In the genomic region with DNA sequence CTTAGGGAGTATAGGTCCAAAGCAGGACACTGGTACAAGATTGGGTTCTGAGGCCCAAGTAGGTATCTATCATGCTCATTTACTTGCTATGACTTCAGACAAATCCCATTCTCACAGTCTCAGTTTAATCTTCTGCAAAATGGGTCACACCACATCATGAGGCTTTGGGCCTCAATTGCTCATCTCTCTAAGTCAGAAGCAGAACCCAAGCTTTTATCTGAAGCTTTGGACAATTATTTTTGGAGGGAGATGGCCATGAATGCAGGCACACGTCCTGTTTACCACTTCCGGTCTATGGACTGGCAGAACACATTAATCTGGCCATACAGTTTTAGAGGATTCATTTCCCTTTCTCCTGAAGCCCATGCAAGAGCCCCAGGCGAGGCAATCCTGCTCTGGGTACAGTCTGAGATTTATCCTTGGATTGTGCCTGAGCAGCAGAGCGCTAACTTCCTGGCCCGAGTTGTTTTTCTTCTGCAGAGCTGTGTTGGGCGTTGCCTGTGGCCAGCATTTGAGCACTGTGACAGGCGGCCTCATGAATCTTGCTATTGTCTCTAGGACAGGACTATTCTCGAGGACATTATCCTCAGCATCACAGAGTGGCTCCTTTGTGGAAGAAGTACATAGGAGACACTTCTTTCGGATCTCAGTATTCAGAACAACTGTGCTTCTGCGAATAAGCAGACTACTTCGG, we compare ENCODE assay signal across 19 cellular contexts. TPM values are rescaled to one million over a fixed set of nuclear protein-coding genes. Genes with fewer than 3 reads are reported as not detected.
DNase-seq lines count a peak whose midpoint lies in the region; ATAC-seq, FAIRE-seq and TF ChIP-seq lines count a peak whose summit lies in the region.
"Had no signal": no experiment of that assay in that cellular context is flagged by ENCODE, and none has a peak within 500 bp of the region (broad histone marks: within the 10 kb centered on the region; RNA-seq: fewer than 3 reads in every experiment).

No MANE protein-coding gene starts in this region.

- H3K9me3 Mint-ChIP-seq in nephron progenitor cell, result peaks cover 6% of the 10 kb centered on the region

- peaks cover 2% of the 10 kb centered on the region for H3K27me3 Mint-ChIP-seq in nephron progenitor cell (ENCODE audit: low read depth, poor library complexity)

- H3K36me3 ChIP-seq in heart left ventricle, result peaks cover 0 to 8% (median 0%) of the 10 kb centered on the region in 9 donors
- peaks cover 0 to 15% (median 0%) of the 10 kb centered on the region in 9 donors for H3K36me3 ChIP-seq in heart right ventricle
- H3K36me3 ChIP-seq in upper lobe of right lung, result no peaks in the 10 kb centered on the region
- H3K36me3 ChIP-seq: adrenal gland, pancreas, SJCRH30 had no signal

- no peak overlapping the region for H3K4me3 ChIP-seq in heart left ventricle
- no peak overlapping the region for H3K4me3 ChIP-seq in heart right ventricle
- no peak overlapping the region for H3K4me3 ChIP-seq in upper lobe of right lung
- H3K4me3 ChIP-seq: A549, adrenal gland, pancreas, SJCRH30 had no signal

- POLR2A ChIA-PET in HEK293T (lab: Yijun Ruan, JAX), result interaction anchor here (1.0 to 1.7 kb wide), 3 partner anchors 16 to 59 kb away, joined by 3 to 9 read pairs (median 3); partner anchors contain the start of genes SLC22A4 and SLC22A5

- TF ChIP-seq POLR2A in heart left ventricle (IDR thresholded peaks at IDR 0.05), result no peak

- H3K27ac ChIP-seq in heart left ventricle (no peak overlapping the region), heart right ventricle (peak overlapping the region in 1 of 10 donors; percentile 28), upper lobe of right lung (no peak overlapping the region)
- H3K27ac ChIP-seq: A549, adrenal gland, pancreas, SJCRH30 had no signal

- H3K27me3 ChIP-seq in heart left ventricle (no peaks in the 10 kb centered on the region), heart right ventricle (no peaks in the 10 kb centered on the region), upper lobe of right lung (no peaks in the 10 kb centered on the region)
- H3K27me3 ChIP-seq: adrenal gland, pancreas, SJCRH30 had no signal

- TF ChIP-seq CTCF in heart left ventricle (IDR thresholded peaks at IDR 0.05) (no peak), heart right ventricle (IDR thresholded peaks at IDR 0.05) (no peak), nephron progenitor cell (IDR thresholded peaks at IDR 0.05) (no peak), upper lobe of right lung (IDR thresholded peaks at IDR 0.05) (no peak)

- no peak for FAIRE-seq in urothelium cell line (lab: Jason Lieb, UNC)
- FAIRE-seq: A549, pancreas had no signal

- WGBS in heart left ventricle, 4 donors, result 57 to 64% (median 60%) methylated on average over 11 of the region's 11 CpGs
- WGBS in heart right ventricle, 2 donors, result 60 to 68% methylated on average over 11 of the region's 11 CpGs

- intact Hi-C loops in heart left ventricle (cut with DNase I), result no loop called here
- intact Hi-C loops in heart right ventricle (cut with DNase I), result no loop called here
- intact Hi-C loops in upper lobe of right lung (cut with DNase I), result no loop called here

- CTCF ChIA-PET in HEK293T (lab: Yijun Ruan, JAX), result no interaction called here

- ATAC-seq in heart left ventricle, result peak in 3 of 4 donors; percentile 6 to 19 (median 19)
- no peak for ATAC-seq in heart right ventricle
- ATAC-seq in upper lobe of right lung, result no peak
- ATAC-seq in GM19467 (IDR thresholded peaks at IDR 0.05; ENCODE audit: unreplicated experiment), result no peak
- ATAC-seq: pancreas had no signal

- H3K27ac Mint-ChIP-seq in nephron progenitor cell, result peak overlapping the region; percentile 38

- H3K4me1 Mint-ChIP-seq in nephron progenitor cell, result peaks cover 37% of the 10 kb centered on the region
- H3K4me1 Mint-ChIP-seq: CD4-positive, CD25-positive, alpha-beta regulatory T cell had no signal

- no peak overlapping the region for H3K4me3 Mint-ChIP-seq in nephron progenitor cell
- H3K4me3 Mint-ChIP-seq: CD4-positive, CD25-positive, alpha-beta regulatory T cell had no signal

- H3K9me3 ChIP-seq in heart left ventricle, result peaks cover 0 to 8% (median 0%) of the 10 kb centered on the region in 12 donors
- peaks cover 0 to 8% (median 5%) of the 10 kb centered on the region in 11 donors for H3K9me3 ChIP-seq in heart right ventricle
- no peaks in the 10 kb centered on the region for H3K9me3 ChIP-seq in upper lobe of right lung
- H3K9me3 ChIP-seq: A549, adrenal gland, pancreas had no signal

- DNase-seq in heart left ventricle (no peak), heart right ventricle (no peak), foreskin melanocyte (peak; percentile 72), nephron progenitor cell (peak; percentile 13), HEK293T (ENCODE audit: extremely low spot score) (no peak), upper lobe of right lung (no peak), urothelium cell line (ENCODE audit: low spot score) (no peak)
- DNase-seq: CD4-positive, CD25-positive, alpha-beta regulatory T cell; central memory CD4-positive, alpha-beta T cell; effector memory CD4-positive, alpha-beta T cell; NCI-H2171; pancreas; stimulated activated CD4-positive, alpha-beta T cell treated with anti-CD3 and anti-CD28 coated beads, Interleukin-12 subunit alpha, Interleukin-12 subunit beta, amount 100 ng/mL, for 4 hours had no signal

- H3K4me1 ChIP-seq in heart left ventricle (peaks cover 0 to 10% (median 0%) of the 10 kb centered on the region in 12 donors), heart right ventricle (peaks cover 0 to 5% (median 0%) of the 10 kb centered on the region in 9 donors), upper lobe of right lung (no peaks in the 10 kb centered on the region)
- H3K4me1 ChIP-seq: pancreas had no signal

- peaks cover 3% of the 10 kb centered on the region for H3K36me3 Mint-ChIP-seq in nephron progenitor cell (ENCODE audit: low read depth)
- H3K36me3 Mint-ChIP-seq: CD4-positive, CD25-positive, alpha-beta regulatory T cell had no signal

TF ChIP-seq in HEK293T, 16 proteins besides CTCF, POLR2A, EP300 and RAD21:
- TF ChIP-seq ARNT (IDR thresholded peaks at IDR 0.05) (no peak), ELF4 (IDR thresholded peaks at IDR 0.05) (no peak), FOXK2 (IDR thresholded peaks at IDR 0.05) (no peak), CTBP1 (IDR thresholded peaks at IDR 0.05; ENCODE audit: borderline replicate concordance) (no peak), BHLHE40 (IDR thresholded peaks at IDR 0.05; ENCODE audit: borderline replicate concordance) (no peak), HDGF (IDR thresholded peaks at IDR 0.05; ENCODE audit: borderline replicate concordance) (no peak), NFRKB (IDR thresholded peaks at IDR 0.05) (no peak), FOXM1 (IDR thresholded peaks at IDR 0.05; ENCODE audit: borderline replicate concordance) (no peak), LEF1 (IDR thresholded peaks at IDR 0.05; ENCODE audit: borderline replicate concordance) (no peak), ZNF384 (IDR thresholded peaks at IDR 0.05) (no peak), FOXA1 (IDR thresholded peaks at IDR 0.05) (no peak), TARDBP (IDR thresholded peaks at IDR 0.05) (no peak), SUZ12 (IDR thresholded peaks at IDR 0.05) (no peak), SP1 (IDR thresholded peaks at IDR 0.05) (no peak), PKNOX1 (IDR thresholded peaks at IDR 0.05) (no peak)

RNA-seq across cellular contexts. Expression of gene SLC22A4, which starts 16.1 kb away (rescaled TPM):
- total RNA-seq in heart left ventricle (1 to 10 TPM in 8 of 9 donors, under 1 TPM in 1; 0.83 to 4.9 (median 2.2) TPM), heart right ventricle (1 to 10 TPM in 8 of 10 donors, under 1 TPM in 2; 0.39 to 9.0 (median 2.1) TPM), upper lobe of right lung (1.8 TPM)
- polyA plus RNA-seq in heart left ventricle (1 to 10 TPM in 1 of 2 donors, under 1 TPM in 1; 0.30 to 3.7 TPM), heart right ventricle (1 to 10 TPM in 1 of 2 donors, under 1 TPM in 1; 0.51 to 2.7 TPM)
- total RNA-seq: CD4-positive, CD25-positive, alpha-beta regulatory T cell; OCI-LY7 had no signal
- polyA plus RNA-seq: CD4-positive, CD25-positive, alpha-beta regulatory T cell had no signal

RNA-seq across cellular contexts. Expression of gene PDLIM4, which starts 52.8 kb away (rescaled TPM):
- total RNA-seq in heart left ventricle (10 to 100 TPM in 3 of 9 donors, 1 to 10 TPM in 6; 2.4 to 16.9 (median 8.1) TPM), heart right ventricle (1 to 10 TPM; 2.1 to 8.7 (median 3.4) TPM), upper lobe of right lung (7.4 TPM)
- polyA plus RNA-seq in heart left ventricle (1 to 10 TPM; 5.1 to 9.1 TPM), heart right ventricle (10 to 100 TPM in 1 of 2 donors, 1 to 10 TPM in 1; 3.4 to 15.3 TPM)
- total RNA-seq: CD4-positive, CD25-positive, alpha-beta regulatory T cell; HT1080; OCI-LY7 had no signal
- polyA plus RNA-seq: CD4-positive, CD25-positive, alpha-beta regulatory T cell had no signal

RNA-seq across cellular contexts. Expression of gene SLC22A5, which starts 59.2 kb away (rescaled TPM):
- total RNA-seq in heart left ventricle (10 to 100 TPM in 8 of 9 donors, 1 to 10 TPM in 1; 7.5 to 42.5 (median 13.5) TPM), heart right ventricle (10 to 100 TPM; 10.3 to 36.8 (median 12.5) TPM), upper lobe of right lung (10.2 TPM)
- polyA plus RNA-seq in heart left ventricle (10 to 100 TPM; 11.1 to 50.1 TPM), heart right ventricle (10 to 100 TPM; 21.2 to 21.8 TPM)

Comparison
In these comparisons a context has a peak if more than half of its experiments do, and no peak if none do; other contexts are left out.
1. ATAC-seq: peak in heart left ventricle (3 of 4); none in heart right ventricle (0 of 8), upper lobe of right lung (single experiment) and GM19467 (single experiment).
2. DNase-seq: peak in foreskin melanocyte (single experiment) and nephron progenitor cell (single experiment); none in heart left ventricle (0 of 5), heart right ventricle (0 of 2), HEK293T (single experiment), upper lobe of right lung (single experiment) and urothelium cell line (single experiment).